Comparison of ENCODE assay signal across 23 cellular contexts in the genomic region with DNA sequence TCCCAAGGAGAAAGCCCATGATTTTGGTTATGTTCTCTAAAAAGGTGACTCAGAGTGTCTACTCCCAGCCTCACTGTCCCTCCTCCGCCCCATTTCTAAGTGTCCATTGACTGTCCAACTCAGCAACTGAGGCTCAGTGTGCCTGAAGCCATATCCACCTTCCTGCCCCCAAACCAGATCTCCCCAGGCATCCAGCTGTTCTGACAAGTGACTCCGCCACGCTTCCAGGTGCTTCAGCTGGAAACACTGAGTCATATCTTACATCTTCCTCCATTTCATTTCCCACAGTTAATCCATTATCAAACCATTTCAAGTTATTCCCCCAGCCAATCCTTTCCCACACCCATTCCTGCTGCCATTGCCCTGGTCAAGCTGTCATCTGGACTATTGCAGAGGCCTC.
"Had no signal": no experiment of that assay in that cellular context is flagged by ENCODE, and none has a peak within 500 bp of the region (broad histone marks: within the 10 kb centered on the region; RNA-seq: fewer than 3 reads in every experiment).

No MANE protein-coding gene starts in this region.

- H3K4me3 ChIP-seq: dorsolateral prefrontal cortex, esophagus muscularis mucosa, gastrocnemius medialis, heart left ventricle, lower lobe of right lung, right lobe of liver, skin epidermis, stomach, upper lobe of left lung had no signal

- H3K27ac ChIP-seq: dorsolateral prefrontal cortex, esophagus muscularis mucosa, gastrocnemius medialis, lower lobe of right lung, parathyroid adenoma, right lobe of liver, stomach, upper lobe of left lung had no signal

- H3K27ac Mint-ChIP-seq: activated naive CD4-positive, alpha-beta T cell treated with anti-CD3 and anti-CD28 coated beads, Interleukin-2, amount 50 U/mL, for 72 hours; activated T-cell treated with anti-CD3 and anti-CD28 coated beads, Interleukin-2, amount 50 U/mL, for 24 hours; activated T-helper 17 cell treated with anti-CD3 and anti-CD28 coated beads, Interleukin-2, amount 50 U/mL, for 72 hours; effector memory CD8-positive, alpha-beta T cell; WTC11 had no signal

- H3K9ac ChIP-seq: parathyroid adenoma had no signal

- ATAC-seq: activated naive CD4-positive, alpha-beta T cell treated with anti-CD3 and anti-CD28 coated beads, Interleukin-2, amount 50 U/mL, for 72 hours; activated T-helper 17 cell treated with anti-CD3 and anti-CD28 coated beads, Interleukin-2, amount 50 U/mL, for 72 hours; effector memory CD8-positive, alpha-beta T cell; lower lobe of right lung; naive thymus-derived CD8-positive, alpha-beta T cell; right lobe of liver; WTC11 had no signal

- H3K4me1 ChIP-seq: parathyroid adenoma, right lobe of liver had no signal

- H3K27me3 ChIP-seq: esophagus muscularis mucosa, gastrocnemius medialis, heart left ventricle, right lobe of liver, stomach, upper lobe of left lung had no signal

- H3K36me3 ChIP-seq: esophagus muscularis mucosa, gastrocnemius medialis, heart left ventricle, lower lobe of right lung, right lobe of liver, stomach, upper lobe of left lung had no signal

- FAIRE-seq: colon, endothelial cell of umbilical vein, islet of Langerhans had no signal

- H3K4me3 Mint-ChIP-seq: activated T-cell treated with anti-CD3 and anti-CD28 coated beads, Interleukin-2, amount 50 U/mL, for 24 hours; activated T-helper 17 cell treated with anti-CD3 and anti-CD28 coated beads, Interleukin-2, amount 50 U/mL, for 72 hours; effector memory CD8-positive, alpha-beta T cell; naive thymus-derived CD8-positive, alpha-beta T cell; WTC11 had no signal

- DNase-seq: activated T-cell treated with anti-CD3 and anti-CD28 coated beads, Interleukin-2, amount 50 U/mL, for 24 hours; central memory CD4-positive, alpha-beta T cell; dorsolateral prefrontal cortex; effector memory CD8-positive, alpha-beta T cell; gastrocnemius medialis; heart left ventricle; lower lobe of right lung; naive thymus-derived CD8-positive, alpha-beta T cell; nucleus accumbens; right lobe of liver; stimulated activated CD4-positive, alpha-beta T cell treated with anti-CD3 and anti-CD28 coated beads, Interleukin-1b, Interleukin-23, amount 100 ng/mL, for 48 hours; stomach; T1000; upper lobe of left lung had no signal

- H3K9me3 Mint-ChIP-seq: activated naive CD4-positive, alpha-beta T cell treated with anti-CD3 and anti-CD28 coated beads, Interleukin-2, amount 50 U/mL, for 72 hours; activated T-cell treated with anti-CD3 and anti-CD28 coated beads, Interleukin-2, amount 50 U/mL, for 24 hours; activated T-helper 17 cell treated with anti-CD3 and anti-CD28 coated beads, Interleukin-2, amount 50 U/mL, for 72 hours; effector memory CD8-positive, alpha-beta T cell; naive thymus-derived CD8-positive, alpha-beta T cell; WTC11 had no signal

- H3K9me3 ChIP-seq: esophagus muscularis mucosa, gastrocnemius medialis, heart left ventricle, lower lobe of right lung, right lobe of liver, stomach, upper lobe of left lung had no signal

- H3K36me3 Mint-ChIP-seq: activated naive CD4-positive, alpha-beta T cell treated with anti-CD3 and anti-CD28 coated beads, Interleukin-2, amount 50 U/mL, for 72 hours; naive thymus-derived CD8-positive, alpha-beta T cell had no signal
